1 cellular context compared by ENCODE assay signal in the genomic region with DNA sequence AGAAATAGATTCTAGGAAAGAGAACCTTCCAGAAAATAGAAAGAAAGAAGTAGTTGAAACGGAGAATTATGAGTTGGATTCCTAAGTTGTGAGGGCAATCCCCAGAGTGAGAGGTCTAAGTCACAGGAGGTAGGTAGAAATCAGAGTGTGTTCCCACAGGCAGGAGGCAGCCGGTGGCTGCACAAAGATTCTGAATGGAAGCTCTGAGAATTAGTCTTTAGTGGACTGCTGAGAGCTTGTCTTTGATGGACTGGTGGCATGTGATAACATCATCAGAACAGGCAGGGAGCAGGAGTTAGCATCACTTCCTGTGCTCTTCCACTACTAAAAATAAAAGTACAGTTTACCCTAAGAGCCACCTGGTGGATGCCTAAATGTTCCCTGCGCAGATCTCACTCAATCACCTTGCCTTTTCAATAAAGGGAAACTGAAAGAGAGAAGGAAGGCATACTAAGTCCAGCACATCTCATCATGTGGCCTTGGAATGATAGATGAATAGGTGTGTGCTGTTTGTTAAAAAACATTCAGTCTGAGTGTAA.
TF ChIP-seq lines count a peak whose summit lies in the region.

No MANE protein-coding gene starts in this region.

TF ChIP-seq in WTC11, 78 proteins besides CTCF, POLR2A, EP300 and RAD21 (continued from another document):
- no peak for TF ChIP-seq ZNF532 (CRISPR knock-in tag; IDR thresholded peaks at IDR 0.05; ENCODE audit: borderline replicate concordance)
- TF ChIP-seq MAX (CRISPR knock-in tag; IDR thresholded peaks at IDR 0.05): no peak
- TF ChIP-seq E2F5 (CRISPR knock-in tag; IDR thresholded peaks at IDR 0.05): no peak
- TF ChIP-seq ZNF121 (CRISPR knock-in tag; IDR thresholded peaks at IDR 0.05): no peak
- TF ChIP-seq, protein P1, sequence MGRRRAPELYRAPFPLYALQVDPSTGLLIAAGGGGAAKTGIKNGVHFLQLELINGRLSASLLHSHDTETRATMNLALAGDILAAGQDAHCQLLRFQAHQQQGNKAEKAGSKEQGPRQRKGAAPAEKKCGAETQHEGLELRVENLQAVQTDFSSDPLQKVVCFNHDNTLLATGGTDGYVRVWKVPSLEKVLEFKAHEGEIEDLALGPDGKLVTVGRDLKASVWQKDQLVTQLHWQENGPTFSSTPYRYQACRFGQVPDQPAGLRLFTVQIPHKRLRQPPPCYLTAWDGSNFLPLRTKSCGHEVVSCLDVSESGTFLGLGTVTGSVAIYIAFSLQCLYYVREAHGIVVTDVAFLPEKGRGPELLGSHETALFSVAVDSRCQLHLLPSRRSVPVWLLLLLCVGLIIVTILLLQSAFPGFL (CRISPR knock-in tag; IDR thresholded peaks at IDR 0.05; ENCODE audit: borderline replicate concordance): no peak
- TF ChIP-seq ZBTB43 (CRISPR knock-in tag; IDR thresholded peaks at IDR 0.05): no peak
- no peak for TF ChIP-seq E2F4 (CRISPR knock-in tag; IDR thresholded peaks at IDR 0.05; ENCODE audit: borderline replicate concordance, low read depth)
- TF ChIP-seq, protein P2, sequence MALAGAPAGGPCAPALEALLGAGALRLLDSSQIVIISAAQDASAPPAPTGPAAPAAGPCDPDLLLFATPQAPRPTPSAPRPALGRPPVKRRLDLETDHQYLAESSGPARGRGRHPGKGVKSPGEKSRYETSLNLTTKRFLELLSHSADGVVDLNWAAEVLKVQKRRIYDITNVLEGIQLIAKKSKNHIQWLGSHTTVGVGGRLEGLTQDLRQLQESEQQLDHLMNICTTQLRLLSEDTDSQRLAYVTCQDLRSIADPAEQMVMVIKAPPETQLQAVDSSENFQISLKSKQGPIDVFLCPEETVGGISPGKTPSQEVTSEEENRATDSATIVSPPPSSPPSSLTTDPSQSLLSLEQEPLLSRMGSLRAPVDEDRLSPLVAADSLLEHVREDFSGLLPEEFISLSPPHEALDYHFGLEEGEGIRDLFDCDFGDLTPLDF (CRISPR knock-in tag; IDR thresholded peaks at IDR 0.05): no peak
- TF ChIP-seq CREM (CRISPR knock-in tag; IDR thresholded peaks at IDR 0.05): no peak
- TF ChIP-seq TP53 (CRISPR knock-in tag; IDR thresholded peaks at IDR 0.05): no peak
- TF ChIP-seq, protein P3, sequence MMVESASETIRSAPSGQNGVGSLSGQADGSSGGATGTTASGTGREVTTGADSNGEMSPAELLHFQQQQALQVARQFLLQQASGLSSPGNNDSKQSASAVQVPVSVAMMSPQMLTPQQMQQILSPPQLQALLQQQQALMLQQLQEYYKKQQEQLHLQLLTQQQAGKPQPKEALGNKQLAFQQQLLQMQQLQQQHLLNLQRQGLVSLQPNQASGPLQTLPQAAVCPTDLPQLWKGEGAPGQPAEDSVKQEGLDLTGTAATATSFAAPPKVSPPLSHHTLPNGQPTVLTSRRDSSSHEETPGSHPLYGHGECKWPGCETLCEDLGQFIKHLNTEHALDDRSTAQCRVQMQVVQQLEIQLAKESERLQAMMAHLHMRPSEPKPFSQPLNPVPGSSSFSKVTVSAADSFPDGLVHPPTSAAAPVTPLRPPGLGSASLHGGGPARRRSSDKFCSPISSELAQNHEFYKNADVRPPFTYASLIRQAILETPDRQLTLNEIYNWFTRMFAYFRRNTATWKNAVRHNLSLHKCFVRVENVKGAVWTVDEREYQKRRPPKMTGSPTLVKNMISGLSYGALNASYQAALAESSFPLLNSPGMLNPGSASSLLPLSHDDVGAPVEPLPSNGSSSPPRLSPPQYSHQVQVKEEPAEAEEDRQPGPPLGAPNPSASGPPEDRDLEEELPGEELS (CRISPR knock-in tag; IDR thresholded peaks at IDR 0.05): no peak
